ENCODE assay signal across 8 cellular contexts in genomic region chr9:40991100-40991740, GRCh38.
DNase-seq lines count a peak whose midpoint lies in the region; TF ChIP-seq lines count a peak whose summit lies in the region.
"Not testable (repeated sequence)": the region's sequence is repeated elsewhere in the genome, so short reads cannot be mapped to it uniquely, and the experiment has no call there.

No MANE protein-coding gene starts in this region.

- H4K20me1 ChIP-seq in Loucy (ENCODE audit: insufficient read depth, low read length, poor library complexity, severe bottlenecking), result not testable (repeated sequence)

- DNase-seq in activated CD4-positive, alpha-beta memory T cell treated with anti-CD3 and anti-CD28 coated beads for 36 hours, result peak; percentile 37
- peak; percentile 1 for DNase-seq in hepatic stellate cell (ENCODE audit: low spot score)

- WGBS in ectodermal cell, 2 experiments, result 67 to 71% methylated on average over 19 to 20 of the region's 20 CpGs
- 66 to 69% methylated on average over 13 of the region's 20 CpGs for WGBS in mesodermal cell (ENCODE audit: insufficient coverage in 2 of 2), 2 experiments

- H3K36me3 ChIP-seq in ES-I3 (ENCODE audit: insufficient read depth, low read length); Loucy (ENCODE audit: insufficient read depth, low read length); ectodermal cell (ENCODE audit: control insufficient read depth, insufficient read depth, low read length); mesodermal cell (ENCODE audit: control insufficient read depth, insufficient read depth, low read length); skeletal muscle satellite cell (ENCODE audit: insufficient read depth, low read length): not testable (repeated sequence)

- H3K27me3 ChIP-seq in Loucy (ENCODE audit: insufficient read depth, low read length, poor library complexity, severe bottlenecking); ectodermal cell (ENCODE audit: control insufficient read depth, insufficient read depth, low read length, poor library complexity, severe bottlenecking); skeletal muscle satellite cell (ENCODE audit: control insufficient read depth, insufficient read depth, low read length): not testable (repeated sequence)

- POLR2A ChIA-PET in activated CD4-positive, alpha-beta memory T cell treated with anti-CD3 and anti-CD28 coated beads for 36 hours (lab: Charles Lee), result not testable (repeated sequence)

- H2AFZ ChIP-seq in Loucy (ENCODE audit: low read length), result peak overlapping the region; percentile 95

- H3K9me3 Mint-ChIP-seq in activated CD4-positive, alpha-beta memory T cell treated with anti-CD3 and anti-CD28 coated beads for 36 hours, result not testable (repeated sequence)

- peak overlapping the region; percentile 81 for H3K9ac ChIP-seq in ES-I3 (ENCODE audit: low read depth, low read length)
- peak overlapping the region; percentile 90 for H3K9ac ChIP-seq in Loucy (ENCODE audit: low read depth, low read length, poor library complexity, severe bottlenecking)
- peak overlapping the region; percentile 85 for H3K9ac ChIP-seq in skeletal muscle satellite cell (ENCODE audit: low read depth, low read length)

- peaks cover 31% of the 10 kb centered on the region for H3K4me1 Mint-ChIP-seq in activated CD4-positive, alpha-beta memory T cell treated with anti-CD3 and anti-CD28 coated beads for 36 hours (ENCODE audit: low read depth)

- H3K4me2 ChIP-seq in Loucy (ENCODE audit: low read depth, low read length, poor library complexity, severe bottlenecking), result peak overlapping the region; percentile 81
- peak overlapping the region; percentile 84 for H3K4me2 ChIP-seq in skeletal muscle satellite cell (ENCODE audit: low read length)

- not testable (repeated sequence) for TF ChIP-seq CTCF in 22Rv1 (IDR thresholded peaks at IDR 0.05); Loucy (conservative IDR thresholded peaks at IDR 0.05; ENCODE audit: low read length)

- CTCF ChIA-PET in activated CD4-positive, alpha-beta memory T cell treated with anti-CD3 and anti-CD28 coated beads for 36 hours (lab: Charles Lee), result interaction anchor here (0.6 kb wide), 1 partner anchor 98 kb away, joined by 3 read pairs; no protein-coding TSS in a partner anchor

- not testable (repeated sequence) for H3K4me1 ChIP-seq in ES-I3 (ENCODE audit: insufficient read depth, low read length); Loucy (ENCODE audit: insufficient read depth, low read length, poor library complexity, severe bottlenecking); ectodermal cell (ENCODE audit: control insufficient read depth, insufficient read depth, low read length); mesodermal cell (ENCODE audit: control insufficient read depth, insufficient read depth, low read length, poor library complexity, severe bottlenecking); skeletal muscle satellite cell (ENCODE audit: control insufficient read depth, insufficient read depth, low read length)

- H3K27me3 Mint-ChIP-seq in activated CD4-positive, alpha-beta memory T cell treated with anti-CD3 and anti-CD28 coated beads for 36 hours, result not testable (repeated sequence)

- H3K4me3 ChIP-seq in Loucy (ENCODE audit: low read length, poor library complexity, severe bottlenecking) (peak overlapping the region; percentile 78), ectodermal cell (ENCODE audit: insufficient read depth, low read depth, low read length) (peak overlapping the region; percentile 50), mesodermal cell (ENCODE audit: extremely low read depth, insufficient read depth, low read length, poor library complexity, severe bottlenecking) (peak overlapping the region; percentile 86), skeletal muscle satellite cell (ENCODE audit: low read length) (peak overlapping the region; percentile 77)

- not testable (repeated sequence) for H3K27ac Mint-ChIP-seq in activated CD4-positive, alpha-beta memory T cell treated with anti-CD3 and anti-CD28 coated beads for 36 hours

- H3F3A ChIP-seq in Loucy (ENCODE audit: low read depth), result not testable (repeated sequence)

- intact Hi-C loops in activated CD4-positive, alpha-beta memory T cell treated with anti-CD3 and anti-CD28 coated beads for 36 hours (cut with micrococcal nuclease), result not testable (repeated sequence)

- peaks cover 32% of the 10 kb centered on the region for H3K36me3 Mint-ChIP-seq in activated CD4-positive, alpha-beta memory T cell treated with anti-CD3 and anti-CD28 coated beads for 36 hours

- not testable (repeated sequence) for H3K4me3 Mint-ChIP-seq in activated CD4-positive, alpha-beta memory T cell treated with anti-CD3 and anti-CD28 coated beads for 36 hours

- peak overlapping the region; percentile 85 for H3K27ac ChIP-seq in 22Rv1
- not testable (repeated sequence) for H3K27ac ChIP-seq in ectodermal cell (ENCODE audit: insufficient read depth, low read depth, low read length, poor library complexity, severe bottlenecking)
- peak overlapping the region; percentile 79 for H3K27ac ChIP-seq in mesodermal cell (ENCODE audit: low read depth, low read length, severe bottlenecking)

- not testable (repeated sequence) for H3K9me3 ChIP-seq in ES-I3 (ENCODE audit: control insufficient read depth, insufficient read depth, low read length); Loucy (ENCODE audit: insufficient read depth, low read depth, low read length); ectodermal cell (ENCODE audit: control insufficient read depth, low read length); mesodermal cell (ENCODE audit: control insufficient read depth, low read length); skeletal muscle satellite cell (replicated peaks; ENCODE audit: low read length)

- peaks cover 29% of the 10 kb centered on the region; the same call in 1 of the 2 replicates for H3K79me2 ChIP-seq in Loucy (ENCODE audit: insufficient read depth, low read length)

- not testable (repeated sequence) for H3K9me2 ChIP-seq in Loucy (replicated peaks; ENCODE audit: low read depth, low read length)
